ENCODE assay signal across 12 cellular contexts in the genomic region with DNA sequence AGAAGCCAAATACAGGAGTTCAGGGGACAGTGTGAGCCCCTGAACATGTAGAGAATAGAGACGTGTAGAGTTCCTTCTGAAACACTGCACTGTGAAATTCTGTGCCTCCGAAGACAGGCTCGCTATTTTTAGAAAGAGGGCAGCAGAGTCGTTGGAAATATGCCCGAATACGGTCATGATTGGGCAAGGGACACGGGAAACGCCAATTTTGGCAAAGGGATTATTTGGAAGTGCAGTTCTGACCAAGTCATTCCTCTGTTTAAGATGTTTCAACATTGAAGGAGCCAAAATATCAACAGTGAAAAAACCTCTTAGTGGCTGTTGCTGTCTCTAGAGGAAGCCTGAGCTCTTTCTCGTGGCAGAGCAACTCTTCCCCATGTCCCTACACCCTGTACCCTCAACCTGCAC. TPM values are rescaled to one million over a fixed set of nuclear protein-coding genes. Genes with fewer than 3 reads are reported as not detected.
DNase-seq lines count a peak whose midpoint lies in the region; ATAC-seq and FAIRE-seq lines count a peak whose summit lies in the region.
"Had no signal": no experiment of that assay in that cellular context is flagged by ENCODE, and none has a peak within 500 bp of the region (broad histone marks: within the 10 kb centered on the region; RNA-seq: fewer than 3 reads in every experiment).

No MANE protein-coding gene starts in this region.

- H3K4me3 ChIP-seq in right cardiac atrium (ENCODE audit: low read length) (peak overlapping the region; percentile 21), skeletal muscle tissue (ENCODE audit: low read length in 3 of 3) (peak overlapping the region; percentile 4 to 66 (median 49))

- 8% methylated on average over 9 of the region's 9 CpGs for WGBS in right cardiac atrium

- H3K9ac ChIP-seq in skeletal muscle tissue (ENCODE audit: low read depth in 1 of 3, low read length in 3 of 3) = peak overlapping the region; percentile 68 to 82 (median 74)

- H3K36me3 ChIP-seq in skeletal muscle tissue (ENCODE audit: control insufficient read depth in 3 of 3, insufficient read depth in 3 of 3, low read length in 3 of 3) = no peaks in the 10 kb centered on the region

- intact Hi-C loops in right cardiac atrium (cut with DNase I) = loop anchor here in 1 of 4 donors (5.0 kb wide), 1 partner anchor 41 kb away; no protein-coding TSS in a partner anchor

- no peak for FAIRE-seq in frontal cortex (lab: Jason Lieb, UNC)

- H3K27ac ChIP-seq in right cardiac atrium (ENCODE audit: low read length) = peak overlapping the region; percentile 99
- peak overlapping the region; percentile 78 for H3K27ac ChIP-seq in skeletal muscle tissue (ENCODE audit: low read depth, low read length)

- H3K4me1 ChIP-seq in right cardiac atrium (ENCODE audit: control insufficient read depth, insufficient read depth, low read length) = peaks cover 10% of the 10 kb centered on the region
- H3K4me1 ChIP-seq in skeletal muscle tissue (ENCODE audit: control insufficient read depth in 3 of 3, insufficient read depth in 3 of 3, low read length in 3 of 3) = peaks cover 15 to 18% (median 16%) of the 10 kb centered on the region in 3 donors

- no peaks in the 10 kb centered on the region for H3K9me3 ChIP-seq in right cardiac atrium (ENCODE audit: control insufficient read depth, low read length)
- H3K9me3 ChIP-seq in skeletal muscle tissue (ENCODE audit: control insufficient read depth in 3 of 3, low read length in 3 of 3) = no peaks in the 10 kb centered on the region

- H3K27me3 ChIP-seq in right cardiac atrium (ENCODE audit: control insufficient read depth, insufficient read depth) (no peaks in the 10 kb centered on the region), skeletal muscle tissue (ENCODE audit: control insufficient read depth in 3 of 3, insufficient read depth in 3 of 3, low read length in 3 of 3) (no peaks in the 10 kb centered on the region)

- DNase-seq in DMS79 (lab: John Stamatoyannopoulos, UW) = peak; percentile 23
- peak; percentile 21 for DNase-seq in amniotic epithelial cell (ENCODE audit: low read depth)
- peak in 1 of 3 donors; percentile 73 for DNase-seq in right cardiac atrium
- DNase-seq in NCI-H510A (lab: John Stamatoyannopoulos, UW) = no peak
- DNase-seq in stimulated activated CD4-positive, alpha-beta T cell treated with anti-CD3 and anti-CD28 coated beads, Interleukin-12 subunit alpha, Interleukin-12 subunit beta, amount 100 ng/mL, for 4 hours = no peak
- DNase-seq in frontal cortex (ENCODE audit: low spot score in 2 of 2) = no peak
- DNase-seq: activated naive CD4-positive, alpha-beta T cell treated with Interleukin-2 at 50 U/mL for 16 hours; GOT3; NCI-H345; stimulated activated CD4-positive, alpha-beta T cell treated with anti-CD3 and anti-CD28 coated beads, Interleukin-15, amount 100 ng/mL, for 24 hours had no signal

- ATAC-seq in right cardiac atrium (peak; percentile 68 to 80), HG02763 (IDR thresholded peaks at IDR 0.05; ENCODE audit: unreplicated experiment) (no peak)

RNA-seq across cellular contexts. Expression of gene CBX6, which starts 9.5 kb away (rescaled TPM):
- total RNA-seq in right cardiac atrium (10 to 100 TPM; 50.9 to 65.9 (median 56.6) TPM), skeletal muscle tissue (19.3 TPM), frontal cortex (30.2 TPM)
- polyA plus RNA-seq in right cardiac atrium = 27.0 TPM

RNA-seq across cellular contexts. Expression of gene NPTXR, which starts 37.6 kb away (rescaled TPM):
- total RNA-seq in right cardiac atrium (10 to 100 TPM; 23.8 to 51.1 (median 38.4) TPM), skeletal muscle tissue (1.6 TPM), frontal cortex (10.6 TPM)
- 32.3 TPM for polyA plus RNA-seq in right cardiac atrium

Comparison
In these comparisons a context has a peak if more than half of its experiments do, and no peak if none do; other contexts are left out.
1. DNase-seq: peak in DMS79 (single experiment) and amniotic epithelial cell (single experiment); none in NCI-H510A (single experiment), stimulated activated CD4-positive, alpha-beta T cell treated with anti-CD3 and anti-CD28 coated beads, Interleukin-12 subunit alpha, Interleukin-12 subunit beta, amount 100 ng/mL, for 4 hours (single experiment) and frontal cortex (0 of 2).